Comparison of ENCODE assay signal across 1 cellular context in genomic region chr18:8341481-8342230, GRCh38.
TF ChIP-seq lines count a peak whose summit lies in the region.

No MANE protein-coding gene starts in this region.

TF ChIP-seq in HepG2, 621 proteins besides CTCF, POLR2A, EP300 and RAD21 (continued from another document and continues in another):
- TF ChIP-seq FOXA3 (CRISPR knock-in tag; IDR thresholded peaks at IDR 0.05) (peak; percentile 94), ZNF225 (CRISPR knock-in tag; IDR thresholded peaks at IDR 0.05) (no peak), ZNF496 (CRISPR knock-in tag; IDR thresholded peaks at IDR 0.05; ENCODE audit: insufficient replicate concordance) (no peak), MED8 (CRISPR knock-in tag; IDR thresholded peaks at IDR 0.05; ENCODE audit: insufficient replicate concordance) (no peak), ZNF282 (IDR thresholded peaks at IDR 0.05; ENCODE audit: partially characterized antibody) (no peak), NFIB (CRISPR knock-in tag; IDR thresholded peaks at IDR 0.05; ENCODE audit: borderline replicate concordance) (no peak), ZNF207 (IDR thresholded peaks at IDR 0.05; ENCODE audit: borderline replicate concordance) (no peak), ZNF841 (CRISPR knock-in tag; IDR thresholded peaks at IDR 0.05; ENCODE audit: borderline replicate concordance) (no peak), CHD4 (IDR thresholded peaks at IDR 0.05; ENCODE audit: borderline replicate concordance, low read length) (no peak), PHF5A (CRISPR knock-in tag; IDR thresholded peaks at IDR 0.05; ENCODE audit: low read depth, unreplicated experiment) (peak; percentile 46), ZNF746 (CRISPR knock-in tag; IDR thresholded peaks at IDR 0.05) (peak; percentile 41; the same call in 1 of the 2 replicates), ZNF407 (CRISPR knock-in tag; IDR thresholded peaks at IDR 0.05; ENCODE audit: not compliant biosample characterization) (no peak), ZNF362 (CRISPR knock-in tag; IDR thresholded peaks at IDR 0.05; ENCODE audit: borderline replicate concordance) (peak; percentile 63; the same call in 1 of the 2 replicates), ZNF556 (CRISPR knock-in tag; IDR thresholded peaks at IDR 0.05; ENCODE audit: borderline replicate concordance) (peak; percentile 53; the same call in 1 of the 2 replicates), ISL2 (CRISPR knock-in tag; IDR thresholded peaks at IDR 0.05) (peak; percentile 93), NCOR1 (IDR thresholded peaks at IDR 0.05; ENCODE audit: borderline replicate concordance, low read length) (peak; percentile 73; the same call in 1 of the 2 replicates), TBX3 (IDR thresholded peaks at IDR 0.05; ENCODE audit: borderline replicate concordance) (peak; percentile 77; the same call in 1 of the 2 replicates), ZBTB2 (CRISPR knock-in tag; IDR thresholded peaks at IDR 0.05; ENCODE audit: low read depth) (0 out of 2 replicates have a peak, but pooled peaks have one; percentile 25), GFI1 (CRISPR knock-in tag; IDR thresholded peaks at IDR 0.05; ENCODE audit: borderline replicate concordance) (peak; percentile 93), TBX2 (CRISPR knock-in tag; IDR thresholded peaks at IDR 0.05; ENCODE audit: borderline replicate concordance) (peak; percentile 82; the same call in 1 of the 2 replicates), REPIN1 (CRISPR knock-in tag; IDR thresholded peaks at IDR 0.05; ENCODE audit: borderline replicate concordance, low read depth) (0 out of 2 replicates have a peak, but pooled peaks have one; percentile 60), MTF1 (CRISPR knock-in tag; IDR thresholded peaks at IDR 0.05) (no peak), TCF7 (IDR thresholded peaks at IDR 0.05; ENCODE audit: low read depth) (peak; percentile 82), ZNF124 (CRISPR knock-in tag; IDR thresholded peaks at IDR 0.05) (no peak), ZNF121 (CRISPR knock-in tag; IDR thresholded peaks at IDR 0.05) (no peak), GABPA (IDR thresholded peaks at IDR 0.05; ENCODE audit: low read depth, low read length) (no peak), GABPA (CRISPR knock-in tag; IDR thresholded peaks at IDR 0.05; ENCODE audit: low read depth) (no peak), JUN (CRISPR knock-in tag; IDR thresholded peaks at IDR 0.05) (peak; percentile 98), ZNF687 (CRISPR knock-in tag; IDR thresholded peaks at IDR 0.05) (peak; percentile 69), HNRNPUL1 (IDR thresholded peaks at IDR 0.05; ENCODE audit: low read depth, low read length) (no peak), KLF9 (CRISPR knock-in tag; IDR thresholded peaks at IDR 0.05; ENCODE audit: low read depth) (no peak), ZNF501 (CRISPR knock-in tag; IDR thresholded peaks at IDR 0.05) (peak; percentile 63), PHF21A (CRISPR knock-in tag; IDR thresholded peaks at IDR 0.05) (peak; percentile 83), ZFP62 (CRISPR knock-in tag; IDR thresholded peaks at IDR 0.05) (no peak), REXO4 (CRISPR knock-in tag; IDR thresholded peaks at IDR 0.05; ENCODE audit: borderline replicate concordance) (no peak), HBP1 (CRISPR knock-in tag; IDR thresholded peaks at IDR 0.05; ENCODE audit: low read depth) (no peak), NFE2L2 (IDR thresholded peaks at IDR 0.05; ENCODE audit: low read length) (no peak), TEAD2 (CRISPR knock-in tag; IDR thresholded peaks at IDR 0.05) (no peak)
- TF ChIP-seq, protein P1, sequence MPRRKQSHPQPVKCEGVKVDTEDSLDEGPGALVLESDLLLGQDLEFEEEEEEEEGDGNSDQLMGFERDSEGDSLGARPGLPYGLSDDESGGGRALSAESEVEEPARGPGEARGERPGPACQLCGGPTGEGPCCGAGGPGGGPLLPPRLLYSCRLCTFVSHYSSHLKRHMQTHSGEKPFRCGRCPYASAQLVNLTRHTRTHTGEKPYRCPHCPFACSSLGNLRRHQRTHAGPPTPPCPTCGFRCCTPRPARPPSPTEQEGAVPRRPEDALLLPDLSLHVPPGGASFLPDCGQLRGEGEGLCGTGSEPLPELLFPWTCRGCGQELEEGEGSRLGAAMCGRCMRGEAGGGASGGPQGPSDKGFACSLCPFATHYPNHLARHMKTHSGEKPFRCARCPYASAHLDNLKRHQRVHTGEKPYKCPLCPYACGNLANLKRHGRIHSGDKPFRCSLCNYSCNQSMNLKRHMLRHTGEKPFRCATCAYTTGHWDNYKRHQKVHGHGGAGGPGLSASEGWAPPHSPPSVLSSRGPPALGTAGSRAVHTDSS (CRISPR knock-in tag; conservative IDR thresholded peaks at IDR 0.05), result no peak
- TF ChIP-seq, protein P2, sequence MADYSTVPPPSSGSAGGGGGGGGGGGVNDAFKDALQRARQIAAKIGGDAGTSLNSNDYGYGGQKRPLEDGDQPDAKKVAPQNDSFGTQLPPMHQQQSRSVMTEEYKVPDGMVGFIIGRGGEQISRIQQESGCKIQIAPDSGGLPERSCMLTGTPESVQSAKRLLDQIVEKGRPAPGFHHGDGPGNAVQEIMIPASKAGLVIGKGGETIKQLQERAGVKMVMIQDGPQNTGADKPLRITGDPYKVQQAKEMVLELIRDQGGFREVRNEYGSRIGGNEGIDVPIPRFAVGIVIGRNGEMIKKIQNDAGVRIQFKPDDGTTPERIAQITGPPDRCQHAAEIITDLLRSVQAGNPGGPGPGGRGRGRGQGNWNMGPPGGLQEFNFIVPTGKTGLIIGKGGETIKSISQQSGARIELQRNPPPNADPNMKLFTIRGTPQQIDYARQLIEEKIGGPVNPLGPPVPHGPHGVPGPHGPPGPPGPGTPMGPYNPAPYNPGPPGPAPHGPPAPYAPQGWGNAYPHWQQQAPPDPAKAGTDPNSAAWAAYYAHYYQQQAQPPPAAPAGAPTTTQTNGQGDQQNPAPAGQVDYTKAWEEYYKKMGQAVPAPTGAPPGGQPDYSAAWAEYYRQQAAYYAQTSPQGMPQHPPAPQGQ (CRISPR knock-in tag; IDR thresholded peaks at IDR 0.05; ENCODE audit: borderline replicate concordance), result no peak
- TF ChIP-seq, protein P3, sequence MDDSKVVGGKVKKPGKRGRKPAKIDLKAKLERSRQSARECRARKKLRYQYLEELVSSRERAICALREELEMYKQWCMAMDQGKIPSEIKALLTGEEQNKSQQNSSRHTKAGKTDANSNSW (CRISPR knock-in tag; IDR thresholded peaks at IDR 0.05; ENCODE audit: borderline replicate concordance), result no peak
